ENCODE assay signal across 17 cellular contexts in genomic region chr20:22815206-22815551, GRCh38.
DNase-seq lines count a peak whose midpoint lies in the region; ATAC-seq, FAIRE-seq and TF ChIP-seq lines count a peak whose summit lies in the region.
"Had no signal": no experiment of that assay in that cellular context is flagged by ENCODE, and none has a peak within 500 bp of the region (broad histone marks: within the 10 kb centered on the region; RNA-seq: fewer than 3 reads in every experiment).

No MANE protein-coding gene starts in this region.

- peaks cover 9% of the 10 kb centered on the region for H3K4me1 Mint-ChIP-seq in GM23338
- H3K4me1 Mint-ChIP-seq in WTC11, result peaks cover 10% of the 10 kb centered on the region
- H3K4me1 Mint-ChIP-seq in activated CD4-positive, alpha-beta memory T cell treated with anti-CD3 and anti-CD28 coated beads, Interleukin-2, amount 10 ng/mL, durations not matched to agents 7 days and 5 days, result no peaks in the 10 kb centered on the region

- H3K18ac ChIP-seq in neuronal stem cell (ENCODE audit: low read length), result peak overlapping the region; percentile 15
- no peak overlapping the region for H3K18ac ChIP-seq in mesenchymal stem cell (ENCODE audit: low read depth in 1 of 2, low read length in 2 of 2)

- no peaks in the 10 kb centered on the region for H3K9me3 ChIP-seq in neuronal stem cell (replicated peaks in 1 of 2; ENCODE audit: control insufficient read depth in 2 of 2, insufficient read depth in 1 of 2, low read depth in 1 of 2, low read length in 2 of 2)
- H3K9me3 ChIP-seq in mesenchymal stem cell (ENCODE audit: control insufficient read depth, low read length), result no peaks in the 10 kb centered on the region

- POLR2A ChIA-PET in WTC11 (lab: Charles Lee), result no interaction called here
- POLR2A ChIA-PET in activated CD4-positive, alpha-beta memory T cell treated with anti-CD3 and anti-CD28 coated beads, Interleukin-2, amount 10 ng/mL, durations not matched to agents 7 days and 5 days (lab: Charles Lee), result no interaction called here

- H2BK120ac ChIP-seq in neuronal stem cell (ENCODE audit: low read depth, low read length) (no peak overlapping the region), mesenchymal stem cell (ENCODE audit: low read depth, low read length) (no peak overlapping the region)

- H3K27me3 Mint-ChIP-seq in GM23338 (ENCODE audit: insufficient read depth, low read depth, poor library complexity), result peaks cover 4% of the 10 kb centered on the region
- H3K27me3 Mint-ChIP-seq in WTC11 (ENCODE audit: low read depth), result no peaks in the 10 kb centered on the region
- no peaks in the 10 kb centered on the region for H3K27me3 Mint-ChIP-seq in activated CD4-positive, alpha-beta memory T cell treated with anti-CD3 and anti-CD28 coated beads, Interleukin-2, amount 10 ng/mL, durations not matched to agents 7 days and 5 days

- no CpG with 5 or more reads among the region's 5 CpGs for WGBS in neuronal stem cell (ENCODE audit: extremely low coverage in 2 of 2, insufficient read length in 2 of 2, insufficient replicate concordance in 1 of 2), 2 donors
- WGBS in mesenchymal stem cell, result 83% methylated on average over 5 of the region's 5 CpGs

- H3K4ac ChIP-seq in neuronal stem cell (ENCODE audit: low read length) (no peak overlapping the region), mesenchymal stem cell (ENCODE audit: low read depth in 1 of 2, low read length in 2 of 2) (no peak overlapping the region)

- 0 out of 2 replicates have a peak, but pooled peaks cover 4% of the 10 kb centered on the region for H3K4me1 ChIP-seq in GM23338 (ENCODE audit: insufficient read depth)
- H3K4me1 ChIP-seq in neuronal stem cell (ENCODE audit: control insufficient read depth in 2 of 2, insufficient read depth in 1 of 2, low read depth in 1 of 2, low read length in 2 of 2), result peaks cover 0 to 26% of the 10 kb centered on the region in 2 donors
- peaks cover 1% of the 10 kb centered on the region for H3K4me1 ChIP-seq in mesenchymal stem cell (ENCODE audit: control insufficient read depth, insufficient read depth, low read depth, low read length)

- no peak overlapping the region for H3K23ac ChIP-seq in neuronal stem cell (ENCODE audit: low read depth, low read length, poor library complexity)
- no peak overlapping the region for H3K23ac ChIP-seq in mesenchymal stem cell (ENCODE audit: low read length in 2 of 2)

- CTCF ChIA-PET in WTC11 (lab: Charles Lee), result interaction anchor here (0.9 to 1.5 kb wide), 2 partner anchors 36 to 91 kb away, joined by 3 to 6 read pairs; no protein-coding TSS in a partner anchor
- CTCF ChIA-PET in activated CD4-positive, alpha-beta memory T cell treated with anti-CD3 and anti-CD28 coated beads, Interleukin-2, amount 10 ng/mL, durations not matched to agents 7 days and 5 days (lab: Charles Lee), result no interaction called here

- ATAC-seq in GM23338 (peak; percentile 38; the same call in 2 of the 3 replicates), WTC11 (peak; percentile 34; the same call in 1 of the 2 replicates)

- TF ChIP-seq CTCF in GM23338 (conservative IDR thresholded peaks at IDR 0.05; ENCODE audit: low read depth in 2 of 2), result no peak
- TF ChIP-seq CTCF in WTC11 (IDR thresholded peaks at IDR 0.05), result no peak
- no peak for TF ChIP-seq CTCF in D721Med (IDR thresholded peaks at IDR 0.05; ENCODE audit: insufficient read depth, missing control alignments)

- H3K9me3 Mint-ChIP-seq in GM23338 (no peaks in the 10 kb centered on the region), WTC11 (peaks cover under 1% of the 10 kb centered on the region; the same call in 1 of the 2 replicates)
- peaks cover under 1% of the 10 kb centered on the region for H3K9me3 Mint-ChIP-seq in activated CD4-positive, alpha-beta memory T cell treated with anti-CD3 and anti-CD28 coated beads, Interleukin-2, amount 10 ng/mL, durations not matched to agents 7 days and 5 days

- no peak overlapping the region for H4K8ac ChIP-seq in neuronal stem cell (ENCODE audit: low read depth, low read length)
- no peak overlapping the region for H4K8ac ChIP-seq in mesenchymal stem cell (ENCODE audit: low read length)

- no peak overlapping the region for H3K9ac ChIP-seq in neuronal stem cell (ENCODE audit: low read depth, low read length, poor library complexity)
- H3K9ac ChIP-seq in mesenchymal stem cell (ENCODE audit: low read length), result no peak overlapping the region

- H3K27me3 ChIP-seq in GM23338 (ENCODE audit: insufficient read depth) (no peaks in the 10 kb centered on the region), neuronal stem cell (ENCODE audit: control insufficient read depth in 3 of 3, insufficient read depth in 3 of 3, low read depth in 1 of 3, low read length in 3 of 3) (no peaks in the 10 kb centered on the region), mesenchymal stem cell (ENCODE audit: control insufficient read depth in 1 of 2, insufficient read depth in 1 of 2, low read length in 2 of 2) (peaks cover 0 to 32% of the 10 kb centered on the region in 2 experiments)

- H2AK5ac ChIP-seq in neuronal stem cell (ENCODE audit: low read depth, low read length), result peak overlapping the region; percentile 30
- H2AK5ac ChIP-seq in mesenchymal stem cell (ENCODE audit: low read length, severe bottlenecking), result no peak overlapping the region

- H4K20me1 ChIP-seq in GM23338 (replicated peaks; ENCODE audit: insufficient read depth), result no peaks in the 10 kb centered on the region

- H2BK12ac ChIP-seq in neuronal stem cell (ENCODE audit: low read length) (no peak overlapping the region), mesenchymal stem cell (ENCODE audit: low read length in 2 of 2) (no peak overlapping the region)

- H3K36me3 ChIP-seq in GM23338 (ENCODE audit: insufficient read depth) (no peaks in the 10 kb centered on the region), neuronal stem cell (replicated peaks in 1 of 2; ENCODE audit: control insufficient read depth in 2 of 2, insufficient read depth in 2 of 2, low read length in 2 of 2) (no peaks in the 10 kb centered on the region), mesenchymal stem cell (ENCODE audit: control insufficient read depth in 1 of 2, insufficient read depth in 2 of 2, low read depth in 1 of 2, low read length in 2 of 2) (no peaks in the 10 kb centered on the region)

- no peak overlapping the region for H3K14ac ChIP-seq in neuronal stem cell (ENCODE audit: low read length)
- H3K14ac ChIP-seq in mesenchymal stem cell (ENCODE audit: low read length in 2 of 2), result no peak overlapping the region

- H3K36me3 Mint-ChIP-seq in GM23338 (ENCODE audit: low read depth), result no peaks in the 10 kb centered on the region
- H3K36me3 Mint-ChIP-seq in WTC11, result no peaks in the 10 kb centered on the region
- no peaks in the 10 kb centered on the region for H3K36me3 Mint-ChIP-seq in activated CD4-positive, alpha-beta memory T cell treated with anti-CD3 and anti-CD28 coated beads, Interleukin-2, amount 10 ng/mL, durations not matched to agents 7 days and 5 days (ENCODE audit: low read depth)
- H3K36me3 Mint-ChIP-seq: CD4-positive, alpha-beta memory T cell had no signal

- no peaks in the 10 kb centered on the region for H3F3A ChIP-seq in GM23338 (replicated peaks; ENCODE audit: low read depth)

- H2BK5ac ChIP-seq in neuronal stem cell (ENCODE audit: low read length) (no peak overlapping the region), mesenchymal stem cell (ENCODE audit: low read depth, low read length, poor library complexity, severe bottlenecking) (no peak overlapping the region)

- H2AFZ ChIP-seq in GM23338 (no peak overlapping the region; the same call in 1 of the 2 replicates), neuronal stem cell (ENCODE audit: low read length) (no peak overlapping the region), mesenchymal stem cell (ENCODE audit: low read depth, low read length) (no peak overlapping the region)

- H3K4me3 ChIP-seq in GM23338 (no peak overlapping the region), neuronal stem cell (ENCODE audit: low read length in 2 of 2) (no peak overlapping the region), mesenchymal stem cell (ENCODE audit: insufficient read depth in 1 of 2, low read depth in 1 of 2, low read length in 2 of 2) (no peak overlapping the region)

- H3K4me3 Mint-ChIP-seq in GM23338, result no peak overlapping the region
- no peak overlapping the region for H3K4me3 Mint-ChIP-seq in WTC11
- H3K4me3 Mint-ChIP-seq in activated CD4-positive, alpha-beta memory T cell treated with anti-CD3 and anti-CD28 coated beads, Interleukin-2, amount 10 ng/mL, durations not matched to agents 7 days and 5 days, result no peak overlapping the region

- DNase-seq in GM23338 (ENCODE audit: low spot score), result no peak
- no peak for DNase-seq in WTC11 (ENCODE audit: low spot score)
- no peak for DNase-seq in neuronal stem cell (ENCODE audit: low spot score)
- DNase-seq in mesenchymal stem cell, result no peak
- DNase-seq in D721Med (ENCODE audit: insufficient read length, low spot score), result no peak
- DNase-seq in NCI-H69 (lab: John Stamatoyannopoulos, UW), result no peak
- DNase-seq in activated CD4-positive, alpha-beta memory T cell treated with anti-CD3 and anti-CD28 coated beads, Interleukin-2, amount 10 ng/mL, durations not matched to agents 7 days and 5 days, result no peak
- DNase-seq: 8988T; C1 segment of cervical spinal cord; Calu3; CD4-positive, alpha-beta memory T cell; COR-L47; DMS153; HCEC 1CT had no signal

- no peaks in the 10 kb centered on the region for H3K79me1 ChIP-seq in neuronal stem cell (ENCODE audit: low read depth, low read length)
- H3K79me1 ChIP-seq in mesenchymal stem cell (replicated peaks; ENCODE audit: low read length, poor library complexity, severe bottlenecking), result no peaks in the 10 kb centered on the region

- H3K4me2 ChIP-seq in GM23338 (no peak overlapping the region), neuronal stem cell (ENCODE audit: insufficient read depth, low read length, poor library complexity, severe bottlenecking) (no peak overlapping the region), mesenchymal stem cell (ENCODE audit: low read length, poor library complexity, severe bottlenecking) (no peak overlapping the region)

- H3K79me2 ChIP-seq in GM23338 (replicated peaks; ENCODE audit: insufficient read depth), result no peaks in the 10 kb centered on the region

- no peak overlapping the region for H4K91ac ChIP-seq in neuronal stem cell (ENCODE audit: low read depth, low read length, poor library complexity)
- no peak overlapping the region for H4K91ac ChIP-seq in mesenchymal stem cell (ENCODE audit: low read length)

- H3K27ac Mint-ChIP-seq in GM23338 (no peak overlapping the region), WTC11 (no peak overlapping the region)
- no peak overlapping the region for H3K27ac Mint-ChIP-seq in activated CD4-positive, alpha-beta memory T cell treated with anti-CD3 and anti-CD28 coated beads, Interleukin-2, amount 10 ng/mL, durations not matched to agents 7 days and 5 days

- no peak overlapping the region for H3K27ac ChIP-seq in GM23338 (ENCODE audit: low read depth)
- no peak overlapping the region for H3K27ac ChIP-seq in neuronal stem cell (replicated peaks; ENCODE audit: low read length)
- H3K27ac ChIP-seq in mesenchymal stem cell (ENCODE audit: low read length, poor library complexity, severe bottlenecking), result no peak overlapping the region

- FAIRE-seq in D721Med (lab: Jason Lieb, UNC), result no peak
- FAIRE-seq: G401.6, GM12892, H1 had no signal

- H3K9me2 ChIP-seq in GM23338 (ENCODE audit: insufficient read depth), result peaks cover 9% of the 10 kb centered on the region; the same call in 1 of the 2 replicates

- H2BK15ac ChIP-seq in neuronal stem cell (ENCODE audit: low read length) (no peak overlapping the region), mesenchymal stem cell (ENCODE audit: low read depth, poor library complexity, severe bottlenecking) (no peak overlapping the region)
